In the genomic region with DNA sequence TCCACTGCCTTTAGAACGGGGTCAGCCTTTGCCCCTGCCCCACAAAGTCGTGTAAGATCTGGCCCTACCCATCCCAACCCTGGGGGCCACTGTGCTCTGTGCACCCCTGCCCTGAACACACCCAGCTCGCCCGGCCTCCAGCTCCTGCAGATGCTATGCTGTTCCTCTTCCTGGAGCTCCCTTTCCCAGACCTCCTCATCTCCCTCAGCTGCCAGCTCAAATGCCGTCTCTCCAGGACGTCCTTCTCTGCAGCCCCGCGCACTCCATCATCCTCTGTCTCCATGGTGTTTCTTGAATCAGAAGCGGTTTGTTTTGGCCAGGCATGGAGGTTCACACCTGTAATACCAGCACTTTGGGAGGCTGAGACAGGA, we compare ENCODE assay signal across 22 cellular contexts.
DNase-seq lines count a peak whose midpoint lies in the region; ATAC-seq and TF ChIP-seq lines count a peak whose summit lies in the region.
"Had no signal": no experiment of that assay in that cellular context is flagged by ENCODE, and none has a peak within 500 bp of the region (broad histone marks: within the 10 kb centered on the region; RNA-seq: fewer than 3 reads in every experiment).

No MANE protein-coding gene starts in this region.

- H3K9me3 Mint-ChIP-seq in activated T-cell treated with anti-CD3 and anti-CD28 coated beads, Interleukin-2, amount 50 U/mL, for 24 hours = no peaks in the 10 kb centered on the region
- H3K9me3 Mint-ChIP-seq in activated T-cell treated with anti-CD3 and anti-CD28 coated beads, Interleukin-2, amount 50 U/mL, for 72 hours = no peaks in the 10 kb centered on the region
- H3K9me3 Mint-ChIP-seq in WTC11 = no peaks in the 10 kb centered on the region
- H3K9me3 Mint-ChIP-seq: activated T-helper 1 cell treated with anti-CD3 and anti-CD28 coated beads, Interleukin-12 subunit alpha, Interleukin-12 subunit beta, Interleukin-2, Interleukin-4 antibody, amounts not matched to agents 30 ng/mL and 10 ng/mL and 1 ng/mL, durations not matched to agents 14 hours and 24 hours and 36 hours had no signal

- peak overlapping the region; percentile 6 to 78 (median 74) for H3K27ac ChIP-seq in stomach
- H3K27ac ChIP-seq: 22Rv1, dorsolateral prefrontal cortex, epithelial cell of prostate, upper lobe of left lung had no signal

- peaks cover 8% of the 10 kb centered on the region for H3K4me1 Mint-ChIP-seq in activated T-cell treated with anti-CD3 and anti-CD28 coated beads, Interleukin-2, amount 50 U/mL, for 24 hours (ENCODE audit: low read depth)
- peaks cover 14% of the 10 kb centered on the region for H3K4me1 Mint-ChIP-seq in activated T-cell treated with anti-CD3 and anti-CD28 coated beads, Interleukin-2, amount 50 U/mL, for 72 hours (ENCODE audit: low read depth)
- peaks cover 4% of the 10 kb centered on the region; the same call in 1 of the 2 replicates for H3K4me1 Mint-ChIP-seq in WTC11

- H3K36me3 ChIP-seq in stomach = peaks cover 21 to 37% (median 34%) of the 10 kb centered on the region in 4 donors

- H3K4me3 Mint-ChIP-seq in activated T-cell treated with anti-CD3 and anti-CD28 coated beads, Interleukin-2, amount 50 U/mL, for 24 hours = no peak overlapping the region
- no peak overlapping the region for H3K4me3 Mint-ChIP-seq in activated T-cell treated with anti-CD3 and anti-CD28 coated beads, Interleukin-2, amount 50 U/mL, for 72 hours
- no peak overlapping the region for H3K4me3 Mint-ChIP-seq in WTC11
- H3K4me3 Mint-ChIP-seq: activated T-helper 1 cell treated with anti-CD3 and anti-CD28 coated beads, Interleukin-12 subunit alpha, Interleukin-12 subunit beta, Interleukin-2, Interleukin-4 antibody, amounts not matched to agents 30 ng/mL and 10 ng/mL and 1 ng/mL, durations not matched to agents 14 hours and 24 hours and 36 hours had no signal

- H3K9me3 ChIP-seq in stomach = no peaks in the 10 kb centered on the region
- H3K9me3 ChIP-seq: upper lobe of left lung had no signal

- H3K27ac Mint-ChIP-seq in activated T-cell treated with anti-CD3 and anti-CD28 coated beads, Interleukin-2, amount 50 U/mL, for 24 hours = peak overlapping the region; percentile 5
- H3K27ac Mint-ChIP-seq in activated T-cell treated with anti-CD3 and anti-CD28 coated beads, Interleukin-2, amount 50 U/mL, for 72 hours = no peak overlapping the region
- peak overlapping the region; percentile 74; the same call in 1 of the 2 replicates for H3K27ac Mint-ChIP-seq in WTC11
- H3K27ac Mint-ChIP-seq: activated T-helper 1 cell treated with anti-CD3 and anti-CD28 coated beads, Interleukin-12 subunit alpha, Interleukin-12 subunit beta, Interleukin-2, Interleukin-4 antibody, amounts not matched to agents 30 ng/mL and 10 ng/mL and 1 ng/mL, durations not matched to agents 14 hours and 24 hours and 36 hours had no signal

- POLR2A ChIA-PET in WTC11 (lab: Charles Lee) = interaction anchor here (0.5 kb wide), 1 partner anchor 1506 kb away, joined by 5 read pairs; no protein-coding TSS in a partner anchor

- peaks cover 43 to 70% (median 57%) of the 10 kb centered on the region in 4 donors for H3K4me1 ChIP-seq in stomach

- CTCF ChIA-PET in WTC11 (lab: Charles Lee) = no interaction called here

- no peak for ATAC-seq in activated T-cell treated with anti-CD3 and anti-CD28 coated beads, Interleukin-2, amount 50 U/mL, for 72 hours (replicated peaks in 1 of 2)
- ATAC-seq in WTC11 = no peak
- ATAC-seq in HG03439 (IDR thresholded peaks at IDR 0.05; ENCODE audit: unreplicated experiment) = no peak
- ATAC-seq: HCT116 had no signal

- peaks cover 37% of the 10 kb centered on the region for H3K27me3 Mint-ChIP-seq in activated T-cell treated with anti-CD3 and anti-CD28 coated beads, Interleukin-2, amount 50 U/mL, for 24 hours
- peaks cover 9% of the 10 kb centered on the region for H3K27me3 Mint-ChIP-seq in activated T-cell treated with anti-CD3 and anti-CD28 coated beads, Interleukin-2, amount 50 U/mL, for 72 hours (ENCODE audit: low read depth)
- H3K27me3 Mint-ChIP-seq in WTC11 (ENCODE audit: low read depth) = no peaks in the 10 kb centered on the region

- H3K27me3 ChIP-seq in stomach = no peaks in the 10 kb centered on the region
- H3K27me3 ChIP-seq: dorsolateral prefrontal cortex, upper lobe of left lung had no signal

- WGBS in stomach, 5 donors = 79 to 85% (median 82%) methylated on average over 9 of the region's 9 CpGs

- no peaks in the 10 kb centered on the region for H3K36me3 Mint-ChIP-seq in activated T-cell treated with anti-CD3 and anti-CD28 coated beads, Interleukin-2, amount 50 U/mL, for 24 hours (ENCODE audit: low read depth)
- no peaks in the 10 kb centered on the region for H3K36me3 Mint-ChIP-seq in activated T-cell treated with anti-CD3 and anti-CD28 coated beads, Interleukin-2, amount 50 U/mL, for 72 hours (ENCODE audit: insufficient read depth in 2 of 2)
- H3K36me3 Mint-ChIP-seq in WTC11 = peaks cover 43% of the 10 kb centered on the region

- DNase-seq in activated T-cell treated with anti-CD3 and anti-CD28 coated beads, Interleukin-2, amount 50 U/mL, for 24 hours = no peak
- no peak for DNase-seq in activated T-cell treated with anti-CD3 and anti-CD28 coated beads, Interleukin-2, amount 50 U/mL, for 72 hours
- DNase-seq in WTC11 (ENCODE audit: low spot score) (no peak), mesenteric fat pad (ENCODE audit: low spot score) (peak; percentile 76), stomach (no peak), NOMO-1 treated with DMSO at 0.1 percent for 48 hours (lab: John Stamatoyannopoulos, UW; ENCODE audit: unreplicated experiment) (no peak), NCI-H2081 treated with DMSO at 0.1 percent for 48 hours (lab: John Stamatoyannopoulos, UW) (no peak)
- DNase-seq: activated CD4-positive, alpha-beta T cell treated with anti-CD3 and anti-CD28 coated beads for 1 hour; activated CD8-positive, alpha-beta memory T cell treated with anti-CD3 and anti-CD28 coated beads for 24 hours; AML-193; foreskin fibroblast; NCI-H1417 treated with DMSO at 0.1 percent for 48 hours; NCI-H524; stimulated activated CD4-positive, alpha-beta T cell treated with anti-CD3 and anti-CD28 coated beads, Interleukin-2, amount 100 ng/mL, for 24 hours had no signal

- intact Hi-C loops in stomach (cut with DNase I; ENCODE audit: low total_unique reads) = loop anchor here (10.0 kb wide), 1 partner anchor 91 kb away; the partner anchor contains the start of gene SH3BP4

- no peak for TF ChIP-seq EP300 in stomach (IDR thresholded peaks at IDR 0.05)

- no peak for TF ChIP-seq CTCF in WTC11 (IDR thresholded peaks at IDR 0.05)
- no peak for TF ChIP-seq CTCF in stomach (IDR thresholded peaks at IDR 0.05)

- no peak for TF ChIP-seq POLR2A in stomach (IDR thresholded peaks at IDR 0.05)

- H3K4me3 ChIP-seq in stomach = no peak overlapping the region
- H3K4me3 ChIP-seq: dorsolateral prefrontal cortex, lung, upper lobe of left lung had no signal

TF ChIP-seq in WTC11, 78 proteins besides CTCF, POLR2A, EP300 and RAD21:
- no peak for TF ChIP-seq OVOL2 (CRISPR knock-in tag; IDR thresholded peaks at IDR 0.05; ENCODE audit: borderline replicate concordance)
- TF ChIP-seq, protein P1, sequence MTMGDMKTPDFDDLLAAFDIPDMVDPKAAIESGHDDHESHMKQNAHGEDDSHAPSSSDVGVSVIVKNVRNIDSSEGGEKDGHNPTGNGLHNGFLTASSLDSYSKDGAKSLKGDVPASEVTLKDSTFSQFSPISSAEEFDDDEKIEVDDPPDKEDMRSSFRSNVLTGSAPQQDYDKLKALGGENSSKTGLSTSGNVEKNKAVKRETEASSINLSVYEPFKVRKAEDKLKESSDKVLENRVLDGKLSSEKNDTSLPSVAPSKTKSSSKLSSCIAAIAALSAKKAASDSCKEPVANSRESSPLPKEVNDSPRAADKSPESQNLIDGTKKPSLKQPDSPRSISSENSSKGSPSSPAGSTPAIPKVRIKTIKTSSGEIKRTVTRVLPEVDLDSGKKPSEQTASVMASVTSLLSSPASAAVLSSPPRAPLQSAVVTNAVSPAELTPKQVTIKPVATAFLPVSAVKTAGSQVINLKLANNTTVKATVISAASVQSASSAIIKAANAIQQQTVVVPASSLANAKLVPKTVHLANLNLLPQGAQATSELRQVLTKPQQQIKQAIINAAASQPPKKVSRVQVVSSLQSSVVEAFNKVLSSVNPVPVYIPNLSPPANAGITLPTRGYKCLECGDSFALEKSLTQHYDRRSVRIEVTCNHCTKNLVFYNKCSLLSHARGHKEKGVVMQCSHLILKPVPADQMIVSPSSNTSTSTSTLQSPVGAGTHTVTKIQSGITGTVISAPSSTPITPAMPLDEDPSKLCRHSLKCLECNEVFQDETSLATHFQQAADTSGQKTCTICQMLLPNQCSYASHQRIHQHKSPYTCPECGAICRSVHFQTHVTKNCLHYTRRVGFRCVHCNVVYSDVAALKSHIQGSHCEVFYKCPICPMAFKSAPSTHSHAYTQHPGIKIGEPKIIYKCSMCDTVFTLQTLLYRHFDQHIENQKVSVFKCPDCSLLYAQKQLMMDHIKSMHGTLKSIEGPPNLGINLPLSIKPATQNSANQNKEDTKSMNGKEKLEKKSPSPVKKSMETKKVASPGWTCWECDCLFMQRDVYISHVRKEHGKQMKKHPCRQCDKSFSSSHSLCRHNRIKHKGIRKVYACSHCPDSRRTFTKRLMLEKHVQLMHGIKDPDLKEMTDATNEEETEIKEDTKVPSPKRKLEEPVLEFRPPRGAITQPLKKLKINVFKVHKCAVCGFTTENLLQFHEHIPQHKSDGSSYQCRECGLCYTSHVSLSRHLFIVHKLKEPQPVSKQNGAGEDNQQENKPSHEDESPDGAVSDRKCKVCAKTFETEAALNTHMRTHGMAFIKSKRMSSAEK (CRISPR knock-in tag; IDR thresholded peaks at IDR 0.05; ENCODE audit: borderline replicate concordance) = no peak
